18 cellular contexts compared by ENCODE assay signal in genomic region chr21:44473915-44474555, GRCh38. TPM values are rescaled to one million over a fixed set of nuclear protein-coding genes. Genes with fewer than 3 reads are reported as not detected.
A peak's percentile ranks its signal among the peaks of the same experiment; 100 is the strongest.
DNase-seq lines count a peak whose midpoint lies in the region; ATAC-seq and TF ChIP-seq lines count a peak whose summit lies in the region.
"Had no signal": no experiment of that assay in that cellular context is flagged by ENCODE, and none has a peak within 500 bp of the region (broad histone marks: within the 10 kb centered on the region; RNA-seq: fewer than 3 reads in every experiment).

No MANE protein-coding gene starts in this region.

- no peak overlapping the region for H2AK5ac ChIP-seq in neuronal stem cell (ENCODE audit: low read depth, low read length)

- H3K4ac ChIP-seq in neuronal stem cell (ENCODE audit: low read length): no peak overlapping the region

- no peak overlapping the region for H4K91ac ChIP-seq in neuronal stem cell (ENCODE audit: low read depth, low read length, poor library complexity)

- no peaks in the 10 kb centered on the region for H3K79me1 ChIP-seq in neuronal stem cell (ENCODE audit: low read depth, low read length)

- no peak overlapping the region for H2BK5ac ChIP-seq in neuronal stem cell (ENCODE audit: low read length)

- no peak overlapping the region for H4K8ac ChIP-seq in neuronal stem cell (ENCODE audit: low read depth, low read length)

- peaks cover 5 to 16% of the 10 kb centered on the region in 2 donors for H3K27me3 Mint-ChIP-seq in effector memory CD8-positive, alpha-beta T cell
- H3K27me3 Mint-ChIP-seq in activated T-cell treated with anti-CD3 and anti-CD28 coated beads, Interleukin-2, amount 50 U/mL, for 24 hours: no peaks in the 10 kb centered on the region

- H3K36me3 Mint-ChIP-seq in effector memory CD8-positive, alpha-beta T cell (ENCODE audit: insufficient read depth): no peaks in the 10 kb centered on the region
- H3K36me3 Mint-ChIP-seq in activated T-cell treated with anti-CD3 and anti-CD28 coated beads, Interleukin-2, amount 50 U/mL, for 24 hours (ENCODE audit: low read depth): no peaks in the 10 kb centered on the region
- H3K36me3 Mint-ChIP-seq: CD4-positive, alpha-beta memory T cell had no signal

- TF ChIP-seq EP300 in sigmoid colon (IDR thresholded peaks at IDR 0.05): no peak

- no peaks in the 10 kb centered on the region for H3K36me3 ChIP-seq in neuronal stem cell (replicated peaks in 1 of 2; ENCODE audit: control insufficient read depth in 2 of 2, insufficient read depth in 2 of 2, low read length in 2 of 2)
- no peaks in the 10 kb centered on the region for H3K36me3 ChIP-seq in sigmoid colon
- H3K36me3 ChIP-seq: HAP-1 had no signal

- peaks cover 3% of the 10 kb centered on the region in 2 donors for H3K4me1 Mint-ChIP-seq in effector memory CD8-positive, alpha-beta T cell (ENCODE audit: low read depth in 2 of 2)
- H3K4me1 Mint-ChIP-seq in activated T-cell treated with anti-CD3 and anti-CD28 coated beads, Interleukin-2, amount 50 U/mL, for 24 hours (ENCODE audit: low read depth): peaks cover 2% of the 10 kb centered on the region

- DNase-seq in effector memory CD8-positive, alpha-beta T cell: no peak
- DNase-seq in neuronal stem cell (ENCODE audit: low spot score): no peak
- peak; percentile 45 for DNase-seq in sigmoid colon
- no peak for DNase-seq in activated T-cell treated with anti-CD3 and anti-CD28 coated beads, Interleukin-2, amount 50 U/mL, for 24 hours
- no peak for DNase-seq in NCI-H69 (lab: John Stamatoyannopoulos, UW)
- DNase-seq: C1 segment of cervical spinal cord; Calu3; CD4-positive, alpha-beta memory T cell; COR-L47; DMS 273 treated with DMSO at 0.1 percent for 48 hours; DMS79; EL; GDM1; GOT3; HFFc6 had no signal

- no peak overlapping the region for H2BK15ac ChIP-seq in neuronal stem cell (ENCODE audit: low read length)

- no peak overlapping the region for H3K9ac ChIP-seq in neuronal stem cell (ENCODE audit: low read depth, low read length, poor library complexity)

- TF ChIP-seq CTCF in sigmoid colon (IDR thresholded peaks at IDR 0.05): no peak

- H3K4me3 ChIP-seq in neuronal stem cell (ENCODE audit: low read length in 2 of 2) (no peak overlapping the region), sigmoid colon (no peak overlapping the region)
- H3K4me3 ChIP-seq: GM12878, HAP-1 had no signal

- H3K27me3 ChIP-seq in neuronal stem cell (ENCODE audit: control insufficient read depth in 3 of 3, insufficient read depth in 3 of 3, low read depth in 1 of 3, low read length in 3 of 3) (peaks cover 0 to 2% (median 0%) of the 10 kb centered on the region in 3 experiments), sigmoid colon (no peaks in the 10 kb centered on the region)

- H3K4me2 ChIP-seq in neuronal stem cell (ENCODE audit: insufficient read depth, low read length, poor library complexity, severe bottlenecking): no peak overlapping the region

- no peak overlapping the region for H3K27ac Mint-ChIP-seq in effector memory CD8-positive, alpha-beta T cell
- no peak overlapping the region for H3K27ac Mint-ChIP-seq in activated T-cell treated with anti-CD3 and anti-CD28 coated beads, Interleukin-2, amount 50 U/mL, for 24 hours
- H3K27ac Mint-ChIP-seq: CD4-positive, alpha-beta memory T cell; HFFc6 had no signal

- no peak overlapping the region for H3K27ac ChIP-seq in neuronal stem cell (replicated peaks; ENCODE audit: low read length)
- H3K27ac ChIP-seq in sigmoid colon: no peak overlapping the region

- H3K4me3 Mint-ChIP-seq in effector memory CD8-positive, alpha-beta T cell: no peak overlapping the region
- no peak overlapping the region for H3K4me3 Mint-ChIP-seq in activated T-cell treated with anti-CD3 and anti-CD28 coated beads, Interleukin-2, amount 50 U/mL, for 24 hours
- H3K4me3 Mint-ChIP-seq: CD4-positive, alpha-beta memory T cell; HFFc6 had no signal

- no peak for TF ChIP-seq POLR2A in sigmoid colon (IDR thresholded peaks at IDR 0.05)

- H3K9me3 Mint-ChIP-seq in effector memory CD8-positive, alpha-beta T cell: no peaks in the 10 kb centered on the region
- no peaks in the 10 kb centered on the region for H3K9me3 Mint-ChIP-seq in activated T-cell treated with anti-CD3 and anti-CD28 coated beads, Interleukin-2, amount 50 U/mL, for 24 hours

- peak; percentile 56 for ATAC-seq in effector memory CD8-positive, alpha-beta T cell (replicated peaks)
- ATAC-seq in GM18498 (IDR thresholded peaks at IDR 0.05; ENCODE audit: unreplicated experiment): no peak
- ATAC-seq: GM12878 had no signal

- no peak overlapping the region for H2BK120ac ChIP-seq in neuronal stem cell (ENCODE audit: low read depth, low read length)

- no peak overlapping the region for H2BK12ac ChIP-seq in neuronal stem cell (ENCODE audit: low read length)

- no peak overlapping the region for H3K18ac ChIP-seq in neuronal stem cell (ENCODE audit: low read length)

- no peaks in the 10 kb centered on the region for H3K4me1 ChIP-seq in neuronal stem cell (ENCODE audit: control insufficient read depth in 2 of 2, insufficient read depth in 1 of 2, low read depth in 1 of 2, low read length in 2 of 2)
- H3K4me1 ChIP-seq in sigmoid colon: peaks cover 0 to 18% (median 8%) of the 10 kb centered on the region in 4 donors

- no CpG with 5 or more reads among the region's 19 CpGs for WGBS in neuronal stem cell (ENCODE audit: extremely low coverage in 2 of 2, insufficient read length in 2 of 2, insufficient replicate concordance in 1 of 2), 2 donors
- 90 to 91% methylated on average over 19 of the region's 19 CpGs for WGBS in sigmoid colon, 2 donors

- H3K9me3 ChIP-seq in neuronal stem cell (replicated peaks in 1 of 2; ENCODE audit: control insufficient read depth in 2 of 2, insufficient read depth in 1 of 2, low read depth in 1 of 2, low read length in 2 of 2) (peaks cover 0 to 5% of the 10 kb centered on the region in 2 donors), sigmoid colon (no peaks in the 10 kb centered on the region)

- H3K14ac ChIP-seq in neuronal stem cell (ENCODE audit: low read length): peak overlapping the region; percentile 21

- intact Hi-C loops in sigmoid colon (cut with DNase I): no loop called here

- no peak overlapping the region for H3K23ac ChIP-seq in neuronal stem cell (ENCODE audit: low read depth, low read length, poor library complexity)

- no peak overlapping the region for H2AFZ ChIP-seq in neuronal stem cell (ENCODE audit: low read length)

RNA-seq across cellular contexts. Expression of gene LRRC3, which starts 18.7 kb away (rescaled TPM):
- polyA plus RNA-seq in neuronal stem cell (2013, experiment 1 of 2): 4.0 TPM
- polyA plus RNA-seq in neuronal stem cell (2013, experiment 2 of 2): 3.9 TPM
- total RNA-seq in sigmoid colon: 1 to 10 TPM; 3.9 to 7.1 (median 5.4) TPM
- polyA plus RNA-seq in sigmoid colon: 1 to 10 TPM in 1 of 3 donors, under 1 TPM in 2; under 0.01 to 2.9 (median 0.46) TPM
- total RNA-seq: HFFc6 had no signal
